ENCODE assay signal across 9 cellular contexts in genomic region chr9:83622814-83623633, GRCh38. TPM values are rescaled to one million over a fixed set of nuclear protein-coding genes. Genes with fewer than 3 reads are reported as not detected.
DNase-seq lines count a peak whose midpoint lies in the region; ATAC-seq, FAIRE-seq and TF ChIP-seq lines count a peak whose summit lies in the region.
"Had no signal": no experiment of that assay in that cellular context is flagged by ENCODE, and none has a peak within 500 bp of the region (broad histone marks: within the 10 kb centered on the region; RNA-seq: fewer than 3 reads in every experiment).

IDNK (plus strand) TSS chr9:83623143; CDS start chr9:83623172, 29 bp downstream.

- DNase-seq in DMS79 treated with DMSO at 0.1 percent for 48 hours (lab: John Stamatoyannopoulos, UW) = peak; percentile 43
- no peak for DNase-seq in DMS79 (lab: John Stamatoyannopoulos, UW)
- peak; percentile 63 for DNase-seq in NCI-H1105 treated with DMSO at 0.1 percent for 48 hours (lab: John Stamatoyannopoulos, UW)
- peak; percentile 91 for DNase-seq in WERI-Rb-1
- peak; percentile 17 for DNase-seq in bronchial epithelial cell (ENCODE audit: low read depth)
- DNase-seq in islet precursor cell = peak; percentile 71
- peak; percentile 39 to 48 for DNase-seq in stimulated activated CD4-positive, alpha-beta T cell treated with anti-CD3 and anti-CD28 coated beads, Interleukin-15, amount 100 ng/mL, for 1 hour (ENCODE audit: low read depth in 1 of 2, low spot score in 1 of 2)

- H3K27me3 ChIP-seq in WERI-Rb-1 (ENCODE audit: insufficient read depth, low read depth, severe bottlenecking) (no peaks in the 10 kb centered on the region), bronchial epithelial cell (ENCODE audit: control insufficient read depth, insufficient read depth, low read length) (no peaks in the 10 kb centered on the region)

- peak within 1 kb of the TSS; percentile 93 for H3K27ac ChIP-seq in WERI-Rb-1

- H3K4me3 ChIP-seq in WERI-Rb-1 (ENCODE audit: low read depth, low read length) = peak within 1 kb of the TSS; percentile 84
- H3K4me3 ChIP-seq in bronchial epithelial cell (ENCODE audit: low read depth, low read length) = peak within 1 kb of the TSS; percentile 65

- no peaks in the 10 kb centered on the region for H3K9me3 ChIP-seq in WERI-Rb-1 (ENCODE audit: severe bottlenecking)

- H3K36me3 ChIP-seq in WERI-Rb-1 (peaks cover 5% of the 10 kb centered on the region; the same call in 1 of the 2 replicates), bronchial epithelial cell (ENCODE audit: control insufficient read depth, insufficient read depth, low read length) (no peaks in the 10 kb centered on the region)

- no peak for FAIRE-seq in bronchial epithelial cell (lab: Jason Lieb, UNC)
- FAIRE-seq: A204.1 had no signal

- no peak for TF ChIP-seq CTCF in WERI-Rb-1 (IDR thresholded peaks at IDR 0.05; ENCODE audit: low read depth, low read length)
- no peak for TF ChIP-seq CTCF in bronchial epithelial cell (IDR thresholded peaks at IDR 0.05; ENCODE audit: insufficient read depth, low read length, severe bottlenecking)

- ATAC-seq in HG02678 (IDR thresholded peaks at IDR 0.05; ENCODE audit: unreplicated experiment) = peak; percentile 81

RNA-seq across cellular contexts. Expression of gene IDNK, which starts in this region (rescaled TPM):
- total RNA-seq in bronchial epithelial cell = 3.7 and 6.0 TPM in 2 replicates
